In the genomic region with DNA sequence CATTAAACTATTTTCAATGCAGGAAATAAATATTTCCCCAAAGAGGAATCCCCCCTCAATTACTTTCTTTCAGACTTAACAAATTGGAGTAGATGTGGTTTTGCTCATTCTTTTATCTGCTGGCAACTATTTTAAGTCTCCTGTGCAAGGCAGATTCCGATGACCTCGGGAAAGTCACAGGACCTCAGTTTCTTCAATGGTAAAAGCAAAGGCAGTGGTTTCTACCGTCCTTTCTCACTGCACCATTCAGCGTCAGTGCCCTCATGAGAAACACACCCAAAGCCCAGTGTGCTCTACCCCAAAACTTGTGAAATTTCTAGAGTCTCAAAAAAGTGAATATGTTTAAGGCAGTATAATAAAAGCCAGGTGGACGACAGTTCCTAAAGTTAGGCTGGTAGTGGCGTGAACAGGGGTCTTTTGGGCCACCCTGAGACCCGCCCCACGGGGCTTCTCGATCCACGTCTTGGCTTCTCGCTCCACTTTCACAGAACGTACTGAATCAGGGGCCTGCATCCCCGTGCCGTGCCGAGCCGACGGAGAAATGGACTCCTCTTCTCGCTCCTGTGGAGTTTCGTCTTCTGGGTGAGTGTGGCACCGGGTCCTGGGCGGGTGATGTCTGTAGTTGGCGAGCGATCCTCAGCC, we compare ENCODE assay signal across 8 cellular contexts. TPM values are rescaled to one million over a fixed set of nuclear protein-coding genes. Genes with fewer than 3 reads are reported as not detected.
DNase-seq lines count a peak whose midpoint lies in the region; ATAC-seq, FAIRE-seq and TF ChIP-seq lines count a peak whose summit lies in the region.

No MANE protein-coding gene starts in this region.

- H3K27ac Mint-ChIP-seq in activated naive CD8-positive, alpha-beta T cell treated with anti-CD3 and anti-CD28 coated beads, Interleukin-2, amount 10 ng/mL, durations not matched to agents 7 days and 5 days, result peak overlapping the region; percentile 90

- peak overlapping the region; percentile 98 for H3K4me2 ChIP-seq in parathyroid adenoma (ENCODE audit: low read length)

- H2AFZ ChIP-seq in parathyroid adenoma, result peak overlapping the region; percentile 95

- peak overlapping the region; percentile 96 for H3K4me3 Mint-ChIP-seq in activated naive CD8-positive, alpha-beta T cell treated with anti-CD3 and anti-CD28 coated beads, Interleukin-2, amount 10 ng/mL, durations not matched to agents 7 days and 5 days

- no peaks in the 10 kb centered on the region for H3K9me3 Mint-ChIP-seq in activated naive CD8-positive, alpha-beta T cell treated with anti-CD3 and anti-CD28 coated beads, Interleukin-2, amount 10 ng/mL, durations not matched to agents 7 days and 5 days

- no peak for TF ChIP-seq RAD21 in Ishikawa (IDR thresholded peaks at IDR 0.05; ENCODE audit: low read depth)

- peak overlapping the region; percentile 32 for H3K9ac ChIP-seq in parathyroid adenoma

- peaks cover 17% of the 10 kb centered on the region for H3K79me2 ChIP-seq in parathyroid adenoma

- H3K4me1 ChIP-seq in heart right ventricle, result peaks cover 0 to 53% (median 39%) of the 10 kb centered on the region in 9 donors
- no peaks in the 10 kb centered on the region for H3K4me1 ChIP-seq in parathyroid adenoma

- no peak for TF ChIP-seq EP300 in Ishikawa (IDR thresholded peaks at IDR 0.05; ENCODE audit: borderline replicate concordance)

- H3K4me3 ChIP-seq in heart right ventricle (peak overlapping the region; percentile 32 to 98 (median 94)), parathyroid adenoma (ENCODE audit: low read depth, low read length) (peak overlapping the region; percentile 93)

- DNase-seq in GM19239 (ENCODE audit: insufficient read length, low spot score) (no peak), heart right ventricle (peak; percentile 52 to 56), NCI-H187 (lab: John Stamatoyannopoulos, UW) (no peak)
- DNase-seq in activated naive CD8-positive, alpha-beta T cell treated with anti-CD3 and anti-CD28 coated beads, Interleukin-2, amount 10 ng/mL, durations not matched to agents 7 days and 5 days, result no peak

- H3K27me3 Mint-ChIP-seq in activated naive CD8-positive, alpha-beta T cell treated with anti-CD3 and anti-CD28 coated beads, Interleukin-2, amount 10 ng/mL, durations not matched to agents 7 days and 5 days, result peaks cover 12% of the 10 kb centered on the region

- peak; percentile 49 for FAIRE-seq in GM19239 (lab: Jason Lieb, UNC)

- peaks cover 22% of the 10 kb centered on the region for H3K4me1 Mint-ChIP-seq in activated naive CD8-positive, alpha-beta T cell treated with anti-CD3 and anti-CD28 coated beads, Interleukin-2, amount 10 ng/mL, durations not matched to agents 7 days and 5 days

- H3K9me3 ChIP-seq in heart right ventricle (no peaks in the 10 kb centered on the region), parathyroid adenoma (ENCODE audit: control insufficient read depth, low read length) (no peaks in the 10 kb centered on the region)

- no peaks in the 10 kb centered on the region for H3K36me3 Mint-ChIP-seq in activated naive CD8-positive, alpha-beta T cell treated with anti-CD3 and anti-CD28 coated beads, Interleukin-2, amount 10 ng/mL, durations not matched to agents 7 days and 5 days

- intact Hi-C loops in heart right ventricle (cut with DNase I), result loop anchor here in 9 of 10 donors (1.0 to 10.0 kb wide), 18 partner anchors 81 to 571 kb away; partner anchors contain the start of genes RNU6-8 (in 6 of the 9), RNU6-7 (in 5 of the 9) and NUBPL (in 3 of the 9)

- ATAC-seq in activated naive CD8-positive, alpha-beta T cell treated with anti-CD3 and anti-CD28 coated beads, Interleukin-2, amount 10 ng/mL, durations not matched to agents 7 days and 5 days (ENCODE audit: low read depth), result peak; percentile 25
- ATAC-seq in heart right ventricle (peak; percentile 9 to 53 (median 47)), HG03280 (IDR thresholded peaks at IDR 0.05; ENCODE audit: unreplicated experiment) (no peak)

- TF ChIP-seq CTCF in C4-2B (conservative IDR thresholded peaks at IDR 0.05) (no peak), heart right ventricle (IDR thresholded peaks at IDR 0.05) (no peak), parathyroid adenoma (IDR thresholded peaks at IDR 0.05) (no peak)

- no peaks in the 10 kb centered on the region for H3K27me3 ChIP-seq in heart right ventricle
- H3K27me3 ChIP-seq in parathyroid adenoma (ENCODE audit: control insufficient read depth, insufficient read depth, low read length), result no peaks in the 10 kb centered on the region

- POLR2A ChIA-PET in activated naive CD8-positive, alpha-beta T cell treated with anti-CD3 and anti-CD28 coated beads, Interleukin-2, amount 10 ng/mL, durations not matched to agents 7 days and 5 days (lab: Charles Lee), result interaction anchor here (1.0 to 1.2 kb wide), 3 partner anchors 126 to 173 kb away, joined by 3 to 8 read pairs (median 3); partner anchors contain the start of genes RNU6-7 and RNU6-8

- H3K36me3 ChIP-seq in heart right ventricle, result no peaks in the 10 kb centered on the region
- H3K36me3 ChIP-seq in parathyroid adenoma (ENCODE audit: control insufficient read depth, insufficient read depth, low read length), result no peaks in the 10 kb centered on the region

- H3K27ac ChIP-seq in C4-2B, result peak overlapping the region; percentile 93
- H3K27ac ChIP-seq in heart right ventricle, result peak overlapping the region; percentile 93 to 99 (median 98)
- peak overlapping the region; percentile 98 for H3K27ac ChIP-seq in parathyroid adenoma

- WGBS in heart right ventricle, 2 donors, result 0 to 1% methylated on average over 23 of the region's 23 CpGs

TF ChIP-seq in Ishikawa, 13 proteins besides CTCF, POLR2A, EP300 and RAD21:
- TF ChIP-seq TCF12 (IDR thresholded peaks at IDR 0.05; ENCODE audit: low read depth), result 0 out of 2 replicates have a peak, but pooled peaks have one; percentile 31
- TF ChIP-seq TAF1 (IDR thresholded peaks at IDR 0.05; ENCODE audit: low read depth), result no peak

RNA-seq across cellular contexts. Expression of gene ARHGAP5, which starts 1.3 kb away (rescaled TPM):
- total RNA-seq in activated naive CD8-positive, alpha-beta T cell treated with anti-CD3 and anti-CD28 coated beads, Interleukin-2, amount 10 ng/mL, durations not matched to agents 7 days and 5 days, result 10 to 100 TPM; 42.5 to 49.4 TPM
- 100 to 1,000 TPM; 171 to 301 (median 240) TPM for total RNA-seq in heart right ventricle
- 10 to 100 TPM; 20.7 to 27.0 TPM for polyA plus RNA-seq in heart right ventricle

Comparison
In these comparisons a context has a peak if more than half of its experiments do, and no peak if none do; other contexts are left out.
1. DNase-seq: peak in heart right ventricle (2 of 2); none in GM19239 (single experiment), activated naive CD8-positive, alpha-beta T cell treated with anti-CD3 and anti-CD28 coated beads, Interleukin-2, amount 10 ng/mL, durations not matched to agents 7 days and 5 days (single experiment) and NCI-H187 (0 of 2).
2. Peak in every context shown above with its lines, with median percentiles within 50 percentile points of each other: H3K27ac ChIP-seq.